ENCODE assay signal across 13 cellular contexts in the genomic region with DNA sequence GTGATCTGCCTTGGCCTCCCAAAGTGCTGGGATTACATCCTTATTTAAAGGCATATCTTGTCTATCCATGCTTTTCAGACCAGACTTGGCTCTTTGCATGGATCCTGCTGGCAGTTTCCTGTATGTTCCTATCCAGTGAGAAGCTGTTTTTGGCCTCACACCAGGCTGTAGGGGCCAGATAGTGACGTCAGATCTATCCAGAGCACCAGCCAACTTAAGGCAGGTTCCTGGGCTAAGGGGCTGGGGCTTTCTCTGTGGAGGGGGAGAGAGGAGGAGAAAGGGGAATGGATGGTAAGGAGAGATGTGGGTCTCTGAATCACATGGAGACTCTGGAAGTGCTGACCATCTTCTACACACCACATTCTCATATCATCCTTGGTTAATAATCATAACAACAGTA. TPM values are rescaled to one million over a fixed set of nuclear protein-coding genes. Genes with fewer than 3 reads are reported as not detected.
A peak's percentile ranks its signal among the peaks of the same experiment; 100 is the strongest.
DNase-seq lines count a peak whose midpoint lies in the region; ATAC-seq and TF ChIP-seq lines count a peak whose summit lies in the region.
"Had no signal": no experiment of that assay in that cellular context is flagged by ENCODE, and none has a peak within 500 bp of the region (broad histone marks: within the 10 kb centered on the region; RNA-seq: fewer than 3 reads in every experiment).

No MANE protein-coding gene starts in this region.

- intact Hi-C loops in activated B cell treated with CpG ODN at 0.5 μM for 24 hours (cut with micrococcal nuclease) = no loop called here
- intact Hi-C loops in posterior vena cava (cut with DNase I) = no loop called here
- intact Hi-C loops in A673 (cut with micrococcal nuclease; ENCODE audit: unreplicated experiment) = no loop called here

- no peak overlapping the region for H3K4me2 ChIP-seq in GM23248 (ENCODE audit: unreplicated experiment)

- H3K27ac ChIP-seq in GM23248 (no peak overlapping the region), A673 (ENCODE audit: low read depth, low read length, poor library complexity, severe bottlenecking) (no peak overlapping the region)
- H3K27ac ChIP-seq: WERI-Rb-1 had no signal

- H3K27me3 ChIP-seq in GM23248 (replicated peaks; ENCODE audit: insufficient read depth) (no peaks in the 10 kb centered on the region), A673 (replicated peaks; ENCODE audit: insufficient read depth, low read depth, low read length, poor library complexity) (no peaks in the 10 kb centered on the region)

- TF ChIP-seq CTCF in activated B cell treated with CpG ODN at 0.5 μM for 24 hours (IDR thresholded peaks at IDR 0.05) = no peak
- TF ChIP-seq CTCF in A673 (conservative IDR thresholded peaks at IDR 0.05; ENCODE audit: low read depth, low read length) = no peak

- H3K4me3 ChIP-seq in GM23248 = no peak overlapping the region
- H3K4me3 ChIP-seq in A673 (ENCODE audit: low read depth, low read length, poor library complexity, severe bottlenecking) = no peak overlapping the region

- no peak for ATAC-seq in activated B cell treated with CpG ODN at 0.5 μM for 24 hours (ENCODE audit: low read depth)
- no peak for ATAC-seq in GM18519 (IDR thresholded peaks at IDR 0.05; ENCODE audit: low FRiP score, unreplicated experiment)
- no peak for ATAC-seq in activated T-cell treated with anti-CD3 and anti-CD28 coated beads, Interleukin-2, amount 50 U/mL, for 4 hours

- no TSS peak for BruUV-seq in A673 (replicated peaks; lab: Mats Ljungman, UMichigan)

- no peak overlapping the region for H2AFZ ChIP-seq in GM23248

- peak overlapping the region; percentile 40 for H3K4me3 Mint-ChIP-seq in activated B cell treated with CpG ODN at 0.5 μM for 24 hours
- no peak overlapping the region for H3K4me3 Mint-ChIP-seq in activated T-cell treated with anti-CD3 and anti-CD28 coated beads, Interleukin-2, amount 50 U/mL, for 4 hours

- H3K9me3 Mint-ChIP-seq in activated B cell treated with CpG ODN at 0.5 μM for 24 hours = no peaks in the 10 kb centered on the region
- H3K9me3 Mint-ChIP-seq in activated T-cell treated with anti-CD3 and anti-CD28 coated beads, Interleukin-2, amount 50 U/mL, for 4 hours = no peaks in the 10 kb centered on the region

- no peaks in the 10 kb centered on the region for H3K27me3 Mint-ChIP-seq in activated B cell treated with CpG ODN at 0.5 μM for 24 hours
- H3K27me3 Mint-ChIP-seq in activated T-cell treated with anti-CD3 and anti-CD28 coated beads, Interleukin-2, amount 50 U/mL, for 4 hours (ENCODE audit: low read depth) = no peaks in the 10 kb centered on the region

- 0 out of 2 replicates have a peak, but pooled peaks cover 4% of the 10 kb centered on the region for H3K4me1 ChIP-seq in GM23248 (ENCODE audit: insufficient read depth)
- H3K4me1 ChIP-seq in A673 (ENCODE audit: insufficient read depth, low read length, poor library complexity, severe bottlenecking) = no peaks in the 10 kb centered on the region

- H3K9me3 ChIP-seq in GM23248 (ENCODE audit: low read depth) = no peaks in the 10 kb centered on the region
- H3K9me3 ChIP-seq in A673 (ENCODE audit: low read depth, low read length, poor library complexity, severe bottlenecking) = no peaks in the 10 kb centered on the region

- no peak overlapping the region for H3K9ac ChIP-seq in GM23248

- no peaks in the 10 kb centered on the region for H4K20me1 ChIP-seq in GM23248 (ENCODE audit: insufficient read depth)

- in situ Hi-C loops in GM23248 (cut with MboI) = no loop called here

- H3F3A ChIP-seq in GM23248 (ENCODE audit: insufficient read depth) = peaks cover 7% of the 10 kb centered on the region; the same call in 1 of the 2 replicates

- POLR2A ChIA-PET in activated B cell treated with CpG ODN at 0.5 μM for 24 hours (lab: Charles Lee) (interaction anchor here (0.8 to 1.8 kb wide), 3 partner anchors 11 to 239 kb away, joined by 3 to 8 read pairs (median 3); no protein-coding TSS in a partner anchor), A673 (lab: Charles Lee; ENCODE audit: low non-redundant PET) (no interaction called here)

- peaks cover 33% of the 10 kb centered on the region for H3K4me1 Mint-ChIP-seq in activated B cell treated with CpG ODN at 0.5 μM for 24 hours
- peaks cover 26% of the 10 kb centered on the region for H3K4me1 Mint-ChIP-seq in activated T-cell treated with anti-CD3 and anti-CD28 coated beads, Interleukin-2, amount 50 U/mL, for 4 hours (ENCODE audit: low read depth)

- H3K9me2 ChIP-seq in GM23248 (ENCODE audit: insufficient read depth) = no peaks in the 10 kb centered on the region

- H3K27ac Mint-ChIP-seq in activated B cell treated with CpG ODN at 0.5 μM for 24 hours = peak overlapping the region; percentile 76

- CTCF ChIA-PET in activated B cell treated with CpG ODN at 0.5 μM for 24 hours (lab: Charles Lee) (interaction anchor here (2.4 kb wide), 1 partner anchor 43 kb away, joined by 19 read pairs; no protein-coding TSS in a partner anchor), A673 (lab: Charles Lee) (no interaction called here)

- H3K79me2 ChIP-seq in GM23248 (ENCODE audit: insufficient read depth) = no peaks in the 10 kb centered on the region

- 8 to 11% methylated on average over 1 of the region's 1 CpG for WGBS in GM23248 (ENCODE audit: low coverage in 1 of 2, low lambda C conversion rate in 2 of 2, missing lambda C conversion rate in 2 of 2), 2 experiments

- DNase-seq in GM23248 (peak; percentile 6), activated B cell treated with CpG ODN at 0.5 μM for 24 hours (no peak), fibroblast of gingiva (ENCODE audit: low read depth) (peak; percentile 4), posterior vena cava (ENCODE audit: low spot score) (peak; percentile 85), A673 (ENCODE audit: low spot score) (no peak)
- no peak for DNase-seq in activated T-cell treated with anti-CD3 and anti-CD28 coated beads, Interleukin-2, amount 50 U/mL, for 4 hours
- DNase-seq: GOT3, mesenchymal stem cell, NCI-H69, retina, SIG-M5, WERI-Rb-1 had no signal

- peaks cover 11% of the 10 kb centered on the region for H3K36me3 Mint-ChIP-seq in activated B cell treated with CpG ODN at 0.5 μM for 24 hours (ENCODE audit: low read depth)
- H3K36me3 Mint-ChIP-seq in activated T-cell treated with anti-CD3 and anti-CD28 coated beads, Interleukin-2, amount 50 U/mL, for 4 hours (ENCODE audit: insufficient read depth) = no peaks in the 10 kb centered on the region

- H3K36me3 ChIP-seq in GM23248 (ENCODE audit: low read depth) = no peaks in the 10 kb centered on the region
- no peaks in the 10 kb centered on the region for H3K36me3 ChIP-seq in A673 (ENCODE audit: insufficient read depth, low read length, poor library complexity, severe bottlenecking)
- H3K36me3 ChIP-seq: WERI-Rb-1 had no signal

RNA-seq across cellular contexts. Expression of gene FAM117B, which starts 2.1 kb away (rescaled TPM):
- 0.51 and 1.2 TPM in 2 replicates for total RNA-seq in GM23248 (2014; rRNA removed; shearing (Covaris generic))
- polyA plus RNA-seq in GM23248 (2016; fragmentation: Nextera tagmentation; extraction: Ambion mirVana) = 1.1 and 1.4 TPM in 2 replicates
- total RNA-seq in activated B cell treated with CpG ODN at 0.5 μM for 24 hours (21.3 and 22.5 TPM in 2 replicates), posterior vena cava (1 to 10 TPM; 3.3 to 3.6 TPM), A673 (2021) (13.3 and 14.2 TPM in 2 replicates)
- 10 to 100 TPM in 2 of 3 donors, 1 to 10 TPM in 1; 9.2 to 12.0 (median 10.8) TPM for total RNA-seq in activated T-cell treated with anti-CD3 and anti-CD28 coated beads, Interleukin-2, amount 50 U/mL, for 4 hours

Comparison
In these comparisons a context has a peak if more than half of its experiments do, and no peak if none do; other contexts are left out.
1. DNase-seq: peak in GM23248 (single experiment), fibroblast of gingiva (single experiment) and posterior vena cava (single experiment); none in activated B cell treated with CpG ODN at 0.5 μM for 24 hours (single experiment), A673 (single experiment) and activated T-cell treated with anti-CD3 and anti-CD28 coated beads, Interleukin-2, amount 50 U/mL, for 4 hours (single experiment).